17 cellular contexts compared by ENCODE assay signal in the genomic region with DNA sequence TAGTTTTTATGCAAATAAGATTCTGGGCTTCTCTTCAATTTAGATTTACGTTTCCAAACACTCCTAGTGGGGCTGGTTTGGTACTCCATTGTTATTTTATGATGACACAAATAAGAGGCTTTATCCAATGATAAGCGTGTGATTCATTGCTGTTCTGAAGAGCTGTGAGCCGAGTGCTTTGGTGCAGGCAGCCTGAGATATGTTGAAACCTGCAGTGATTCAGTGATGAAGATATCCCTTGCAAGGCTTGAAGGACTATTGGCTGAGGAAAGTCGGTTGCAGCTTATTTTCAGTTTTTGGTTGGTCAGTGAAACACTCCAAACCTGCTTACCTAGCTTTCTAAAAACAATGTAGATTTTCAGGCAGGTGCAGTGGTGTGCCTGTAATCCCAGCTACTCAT.
DNase-seq lines count a peak whose midpoint lies in the region; ATAC-seq and TF ChIP-seq lines count a peak whose summit lies in the region.
"Had no signal": no experiment of that assay in that cellular context is flagged by ENCODE, and none has a peak within 500 bp of the region (broad histone marks: within the 10 kb centered on the region; RNA-seq: fewer than 3 reads in every experiment).

No MANE protein-coding gene starts in this region.

- no peak overlapping the region for H4K91ac ChIP-seq in trophoblast cell (ENCODE audit: low read depth, low read length)

- no peak overlapping the region for H2AFZ ChIP-seq in trophoblast cell (ENCODE audit: insufficient read depth, low read length, poor library complexity)
- H2AFZ ChIP-seq: PC-9 had no signal

- H2AK5ac ChIP-seq in trophoblast cell (ENCODE audit: low read length): no peak overlapping the region

- H4K8ac ChIP-seq in trophoblast cell (ENCODE audit: low read depth, low read length): no peak overlapping the region

- no peaks in the 10 kb centered on the region for H3K4me1 ChIP-seq in trophoblast cell (ENCODE audit: control insufficient read depth in 1 of 2, insufficient read depth in 2 of 2, low read length in 2 of 2)
- H3K4me1 ChIP-seq: lower lobe of right lung had no signal

- H3K18ac ChIP-seq in trophoblast cell (ENCODE audit: low read length): no peak overlapping the region

- TF ChIP-seq CTCF in fibroblast of pulmonary artery (IDR thresholded peaks at IDR 0.05; ENCODE audit: low read length, missing control alignments): no peak

- H2BK120ac ChIP-seq in trophoblast cell (ENCODE audit: insufficient read depth, low read length, poor library complexity): no peak overlapping the region

- H3K23ac ChIP-seq in trophoblast cell (ENCODE audit: low read length): no peak overlapping the region

- H3K4me3 ChIP-seq in SK-N-MC (peak overlapping the region; percentile 66), fibroblast of pulmonary artery (replicated peaks; ENCODE audit: low read depth, low read length) (no peak overlapping the region), trophoblast cell (ENCODE audit: low read depth, low read length) (no peak overlapping the region)
- H3K4me3 ChIP-seq: BLaER1 treated with 17β-estradiol and CSF1 and Interleukin-3, amounts not matched to agents 10 nM and 100 nM; lower lobe of right lung; PC-9 had no signal

- H2BK12ac ChIP-seq in trophoblast cell (ENCODE audit: low read length): no peak overlapping the region

- WGBS in trophoblast cell (ENCODE audit: extremely low coverage, insufficient coverage, insufficient read length): no CpG with 5 or more reads among the region's 4 CpGs

- H3K79me2 ChIP-seq in trophoblast cell (ENCODE audit: control insufficient read depth, insufficient read depth, low read length, poor library complexity): no peaks in the 10 kb centered on the region

- H3K27me3 ChIP-seq in trophoblast cell (ENCODE audit: insufficient read depth, low read length): no peaks in the 10 kb centered on the region
- H3K27me3 ChIP-seq: BLaER1 treated with 17β-estradiol and CSF1 and Interleukin-3, amounts not matched to agents 10 nM and 100 nM had no signal

- H3K27ac ChIP-seq in SK-N-MC (peak overlapping the region; percentile 82), trophoblast cell (ENCODE audit: low read depth, low read length) (no peak overlapping the region)
- H3K27ac ChIP-seq: lower lobe of right lung, PC-9 had no signal

- no peaks in the 10 kb centered on the region for H3K36me3 ChIP-seq in SK-N-MC (ENCODE audit: insufficient read depth, low read length)
- H3K36me3 ChIP-seq in trophoblast cell (ENCODE audit: control insufficient read depth in 1 of 2, insufficient read depth in 2 of 2, low read length in 2 of 2): no peaks in the 10 kb centered on the region
- H3K36me3 ChIP-seq: BLaER1 treated with 17β-estradiol and CSF1 and Interleukin-3, amounts not matched to agents 10 nM and 100 nM; lower lobe of right lung had no signal

- H2BK5ac ChIP-seq in trophoblast cell (ENCODE audit: low read depth, low read length, poor library complexity): no peak overlapping the region

- no peak overlapping the region for H3K4me2 ChIP-seq in trophoblast cell (ENCODE audit: low read length)
- H3K4me2 ChIP-seq: PC-9 had no signal

- H4K12ac ChIP-seq in trophoblast cell (ENCODE audit: low read depth, low read length): no peak overlapping the region

- H3K14ac ChIP-seq in trophoblast cell (ENCODE audit: low read length): no peak overlapping the region

- no peak overlapping the region for H3K4ac ChIP-seq in trophoblast cell (ENCODE audit: low read depth, low read length)

- H3K9me3 ChIP-seq in SK-N-MC (ENCODE audit: low read depth, low read length): no peaks in the 10 kb centered on the region
- H3K9me3 ChIP-seq in trophoblast cell (ENCODE audit: insufficient read depth, low read depth, low read length): no peaks in the 10 kb centered on the region
- H3K9me3 ChIP-seq: BLaER1 treated with 17β-estradiol and CSF1 and Interleukin-3, amounts not matched to agents 10 nM and 100 nM; lower lobe of right lung had no signal

- no peaks in the 10 kb centered on the region for H3K79me1 ChIP-seq in trophoblast cell (ENCODE audit: low read length)

- no peak for ATAC-seq in HG03135 (IDR thresholded peaks at IDR 0.05; ENCODE audit: unreplicated experiment)
- ATAC-seq: lower lobe of right lung, natural killer cell had no signal

- DNase-seq in HS-5 (ENCODE audit: low read depth) (peak; percentile 77), SK-N-MC (ENCODE audit: low read depth, low spot score) (no peak), fibroblast of pulmonary artery (ENCODE audit: low read depth) (peak; percentile 60), trophoblast cell (peak; percentile 57 to 67), cerebellar cortex (ENCODE audit: low spot score) (no peak)
- no peak for DNase-seq in activated CD8-positive, alpha-beta memory T cell treated with anti-CD3 and anti-CD28 coated beads, Interleukin-2, amount 50 U/mL, for 48 hours
- DNase-seq: activated B cell treated with CpG ODN at 0.5 μM for 24 hours; activated CD8-positive, alpha-beta memory T cell treated with anti-CD3 and anti-CD28 coated beads for 24 hours; aorta; DMS79 treated with DMSO at 0.1 percent for 48 hours; lower lobe of right lung; natural killer cell; NCI-H2029; NCI-H524 treated with DMSO at 0.1 percent for 48 hours; PC-9 had no signal

- H3K9ac ChIP-seq in SK-N-MC (ENCODE audit: insufficient read length) (no peak overlapping the region), trophoblast cell (ENCODE audit: low read length) (no peak overlapping the region)
- H3K9ac ChIP-seq: BLaER1 treated with 17β-estradiol and CSF1 and Interleukin-3, amounts not matched to agents 10 nM and 100 nM had no signal

Comparison
In these comparisons a context has a peak if more than half of its experiments do, and no peak if none do; other contexts are left out.
1. DNase-seq: peak in HS-5 (single experiment), fibroblast of pulmonary artery (single experiment) and trophoblast cell (2 of 2); none in SK-N-MC (single experiment), activated CD8-positive, alpha-beta memory T cell treated with anti-CD3 and anti-CD28 coated beads, Interleukin-2, amount 50 U/mL, for 48 hours (single experiment) and cerebellar cortex (single experiment).